Comparison of ENCODE assay signal across 19 cellular contexts in the genomic region with DNA sequence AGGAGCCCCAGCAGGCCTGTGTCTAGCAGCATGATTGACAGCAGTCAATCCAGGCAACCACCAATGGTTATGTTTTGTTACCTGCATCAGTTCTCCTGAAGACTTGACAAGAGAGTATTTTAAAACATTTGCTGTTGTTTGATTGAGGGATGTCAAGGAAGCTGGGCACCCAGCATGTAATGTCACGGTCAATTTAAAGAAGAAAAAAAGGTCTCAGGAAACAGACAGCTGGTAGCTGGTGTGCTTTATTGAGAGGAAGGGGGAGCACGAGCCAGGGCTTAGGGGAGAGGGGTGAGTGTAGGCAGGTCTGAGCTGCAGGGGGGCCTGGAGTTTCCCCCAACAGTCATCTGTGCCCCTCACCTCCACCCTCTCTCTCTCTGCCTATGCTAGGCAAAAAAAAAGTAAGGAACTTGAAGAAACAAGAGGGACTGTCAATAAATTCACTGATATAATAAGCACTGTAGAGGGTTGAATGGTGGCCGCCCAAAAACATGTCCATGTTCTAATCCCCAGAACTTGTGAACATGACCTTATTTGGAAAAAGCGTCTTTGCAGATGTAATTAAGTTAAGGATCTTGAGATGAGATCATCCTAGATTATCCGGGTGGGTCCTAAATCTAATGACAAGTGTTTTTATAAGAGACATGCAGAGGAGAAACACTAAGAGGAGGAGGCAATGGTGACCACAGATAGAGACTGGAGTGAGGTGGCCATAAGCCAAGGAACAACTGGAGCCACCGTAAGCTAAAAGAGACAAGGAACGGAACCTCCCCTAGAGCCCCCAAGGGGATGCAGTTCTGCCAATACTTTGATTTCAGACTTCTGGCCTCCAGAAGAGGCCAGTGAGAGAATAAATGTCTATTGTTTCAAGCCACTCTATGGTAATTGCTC. TPM values are rescaled to one million over a fixed set of nuclear protein-coding genes. Genes with fewer than 3 reads are reported as not detected.
DNase-seq lines count a peak whose midpoint lies in the region; ATAC-seq and TF ChIP-seq lines count a peak whose summit lies in the region.
"Had no signal": no experiment of that assay in that cellular context is flagged by ENCODE, and none has a peak within 500 bp of the region (broad histone marks: within the 10 kb centered on the region; RNA-seq: fewer than 3 reads in every experiment).

No MANE protein-coding gene starts in this region.

- TF ChIP-seq CTCF in OCI-LY7 (conservative IDR thresholded peaks at IDR 0.05; ENCODE audit: low read length) (no peak), natural killer cell (IDR thresholded peaks at IDR 0.05) (no peak), right atrium auricular region (IDR thresholded peaks at IDR 0.05) (no peak)

- no peak overlapping the region for H3K4me2 ChIP-seq in OCI-LY7 (ENCODE audit: low read length)
- H3K4me2 ChIP-seq: A549 had no signal

- no peaks in the 10 kb centered on the region for H3K9me3 Mint-ChIP-seq in natural killer cell
- H3K9me3 Mint-ChIP-seq: CD8-positive, alpha-beta T cell; type B pancreatic cell had no signal

- no peaks in the 10 kb centered on the region for H4K20me1 ChIP-seq in OCI-LY7 (ENCODE audit: insufficient read depth, low read length)

- H2AFZ ChIP-seq in OCI-LY7 (ENCODE audit: low read length) = no peak overlapping the region
- H2AFZ ChIP-seq: parathyroid adenoma had no signal

- no peaks in the 10 kb centered on the region for H3K36me3 Mint-ChIP-seq in natural killer cell
- H3K36me3 Mint-ChIP-seq: type B pancreatic cell had no signal

- H3K4me1 ChIP-seq in OCI-LY7 (ENCODE audit: insufficient read depth, low read length, poor library complexity, severe bottlenecking) (peaks cover 15% of the 10 kb centered on the region), right atrium auricular region (no peaks in the 10 kb centered on the region)
- H3K4me1 ChIP-seq: parathyroid adenoma had no signal

- H3K79me2 ChIP-seq in OCI-LY7 (ENCODE audit: insufficient read depth, low read depth, low read length) = no peaks in the 10 kb centered on the region
- H3K79me2 ChIP-seq: parathyroid adenoma had no signal

- H3K27ac Mint-ChIP-seq in natural killer cell = peak overlapping the region; percentile 37 to 51
- H3K27ac Mint-ChIP-seq: CD8-positive, alpha-beta T cell; type B pancreatic cell had no signal

- no peaks in the 10 kb centered on the region for H3K9me2 ChIP-seq in OCI-LY7 (ENCODE audit: insufficient read depth, low read length)

- CTCF ChIA-PET in OCI-LY7 (lab: Charles Lee; ENCODE audit: unreplicated experiment) = interaction anchor here (1.0 kb wide), 1 partner anchor 10 kb away, joined by 3 read pairs; no protein-coding TSS in a partner anchor

- BruUV-seq in OCI-LY7 (replicated peaks; lab: Mats Ljungman, UMichigan) = TSS peak; percentile 16

- ATAC-seq in natural killer cell (no peak), GM21529 (IDR thresholded peaks at IDR 0.05; ENCODE audit: unreplicated experiment) (no peak)
- ATAC-seq: A549; CD8-positive, alpha-beta T cell; left cardiac atrium had no signal

- intact Hi-C loops in OCI-LY7 (cut with micrococcal nuclease; ENCODE audit: unreplicated experiment) = no loop called here
- intact Hi-C loops in natural killer cell (cut with micrococcal nuclease) = no loop called here

- peak in 2 of 3 experiments; percentile 37 to 57 for DNase-seq in NCI-H1417 (lab: John Stamatoyannopoulos, UW)
- no peak for DNase-seq in NCI-H1417 treated with DMSO at 0.1 percent for 48 hours (lab: John Stamatoyannopoulos, UW)
- DNase-seq in H7 = peak; percentile 27
- no peak for DNase-seq in OCI-LY7 (ENCODE audit: low spot score)
- DNase-seq in natural killer cell = no peak
- DNase-seq in Ammon's horn (ENCODE audit: low spot score) = no peak
- no peak for DNase-seq in right atrium auricular region (ENCODE audit: low spot score)
- DNase-seq: GF-D8, left cardiac atrium, NCI-H226 had no signal

- H3K27me3 Mint-ChIP-seq in natural killer cell (ENCODE audit: low read depth in 2 of 2) = no peaks in the 10 kb centered on the region
- H3K27me3 Mint-ChIP-seq: activated naive CD8-positive, alpha-beta T cell had no signal

- H3K27me3 ChIP-seq in H7 (ENCODE audit: control insufficient read depth, insufficient read depth, low read length) = no peaks in the 10 kb centered on the region
- H3K27me3 ChIP-seq in right atrium auricular region = no peaks in the 10 kb centered on the region
- H3K27me3 ChIP-seq: cardiac muscle cell had no signal

- H3K4me3 ChIP-seq in H7 (ENCODE audit: insufficient read depth, low read depth, low read length) = no peak overlapping the region
- H3K4me3 ChIP-seq in OCI-LY7 (ENCODE audit: low read depth, low read length, poor library complexity, severe bottlenecking) = no peak overlapping the region
- H3K4me3 ChIP-seq in right atrium auricular region = no peak overlapping the region
- H3K4me3 ChIP-seq: A549, cardiac muscle cell, skin epidermis had no signal

- H3K36me3 ChIP-seq in H7 (replicated peaks; ENCODE audit: control insufficient read depth, insufficient read depth, low read length) = peaks cover 2% of the 10 kb centered on the region; the same call in 1 of the 2 replicates
- no peaks in the 10 kb centered on the region for H3K36me3 ChIP-seq in OCI-LY7 (ENCODE audit: insufficient read depth, low read length)
- H3K36me3 ChIP-seq in right atrium auricular region = no peaks in the 10 kb centered on the region
- H3K36me3 ChIP-seq: cardiac muscle cell had no signal

- POLR2A ChIA-PET in OCI-LY7 (lab: Charles Lee) = interaction anchor here (0.7 to 1.3 kb wide), 3 partner anchors 9 to 30 kb away, joined by 3 to 5 read pairs (median 3); no protein-coding TSS in a partner anchor

- H3K27ac ChIP-seq in OCI-LY7 (ENCODE audit: low read depth, low read length, poor library complexity, severe bottlenecking) (no peak overlapping the region), right atrium auricular region (no peak overlapping the region)
- H3K27ac ChIP-seq: A549, cardiac muscle cell, parathyroid adenoma, skin epidermis had no signal

- H3K4me1 Mint-ChIP-seq in natural killer cell = peaks cover 15 to 32% of the 10 kb centered on the region in 2 donors

- H3K4me3 Mint-ChIP-seq in natural killer cell = no peak overlapping the region
- H3K4me3 Mint-ChIP-seq: activated naive CD8-positive, alpha-beta T cell; CD8-positive, alpha-beta T cell; type B pancreatic cell had no signal

- H3K9me3 ChIP-seq in OCI-LY7 (ENCODE audit: low read length) (no peaks in the 10 kb centered on the region), right atrium auricular region (no peaks in the 10 kb centered on the region)
- H3K9me3 ChIP-seq: A549 had no signal

RNA-seq across cellular contexts. Expression of a gene that starts 14.5 kb away (rescaled TPM):
- 4.2 and 11.6 TPM in 2 replicates for total RNA-seq in H7 (2014; rRNA removed; shearing (Covaris generic))
- total RNA-seq in OCI-LY7 (2014; rRNA removed; shearing (Covaris generic)) = 24.0 TPM in 2 replicates
- total RNA-seq in OCI-LY7 (2022) (50.6 and 54.4 TPM in 2 replicates), natural killer cell (100 to 1,000 TPM; 176 to 282 (median 246) TPM), right atrium auricular region (1 to 10 TPM; 6.1 to 8.5 TPM)

RNA-seq across cellular contexts. Expression of a gene that starts 33.3 kb away (rescaled TPM):
- not detected in 2 replicates for total RNA-seq in H7 (2014; rRNA removed; shearing (Covaris generic))
- total RNA-seq in OCI-LY7 (2014; rRNA removed; shearing (Covaris generic)) = not detected in 2 replicates
- not detected in 2 replicates for total RNA-seq in OCI-LY7 (2022)
- total RNA-seq in natural killer cell = 1 to 10 TPM in 2 of 3 donors, not detected in 1; 1.8 to 1.9 TPM
- under 1 TPM; 0.12 to 0.30 TPM for total RNA-seq in right atrium auricular region
- total RNA-seq: cardiac muscle cell; CD8-positive, alpha-beta T cell; fibroblast of lung had no signal

RNA-seq across cellular contexts. Expression of a gene that starts 37.9 kb away (rescaled TPM):
- total RNA-seq in H7 (2014; rRNA removed; shearing (Covaris generic)) = 88.8 and 91.6 TPM in 2 replicates
- total RNA-seq in OCI-LY7 (2014; rRNA removed; shearing (Covaris generic)) = 41.1 and 56.5 TPM in 2 replicates
- 65.5 and 78.4 TPM in 2 replicates for total RNA-seq in OCI-LY7 (2022)
- 10 to 100 TPM; 55.9 to 68.3 (median 68.1) TPM for total RNA-seq in natural killer cell
- 10 to 100 TPM; 50.0 to 51.4 TPM for total RNA-seq in right atrium auricular region

Comparison
In these comparisons a context has a peak if more than half of its experiments do, and no peak if none do; other contexts are left out.
1. DNase-seq: peak in NCI-H1417 (2 of 3) and H7 (single experiment); none in NCI-H1417 treated with DMSO at 0.1 percent for 48 hours (single experiment), OCI-LY7 (single experiment), natural killer cell (single experiment), Ammon's horn (single experiment) and right atrium auricular region (single experiment).